In the genomic region with DNA sequence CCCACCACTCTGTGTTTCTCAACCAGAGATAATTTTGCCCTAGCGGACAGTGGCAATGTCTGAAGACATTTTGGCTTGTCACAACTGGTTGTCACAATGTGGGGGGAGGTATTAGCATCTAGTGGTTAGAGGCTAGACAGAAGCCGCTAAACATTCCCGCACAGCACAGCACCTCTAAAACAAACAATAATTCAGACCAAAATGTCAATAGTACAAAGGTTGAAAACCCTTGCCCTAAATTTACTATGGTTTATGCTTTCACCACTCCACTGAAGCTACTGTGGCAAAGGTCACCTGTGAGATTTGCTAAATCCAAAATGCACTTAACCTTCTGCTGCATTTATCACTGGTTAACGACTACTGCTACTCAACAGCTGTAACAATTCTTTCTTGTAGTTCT, we compare ENCODE assay signal across 1 cellular context.
TF ChIP-seq lines count a peak whose summit lies in the region.

No MANE protein-coding gene starts in this region.

TF ChIP-seq in HepG2, 621 proteins besides CTCF, POLR2A, EP300 and RAD21 (continued from another document and continues in another):
- no peak for TF ChIP-seq ZUFSP (CRISPR knock-in tag; IDR thresholded peaks at IDR 0.05; ENCODE audit: borderline replicate concordance)
- TF ChIP-seq, protein P1, sequence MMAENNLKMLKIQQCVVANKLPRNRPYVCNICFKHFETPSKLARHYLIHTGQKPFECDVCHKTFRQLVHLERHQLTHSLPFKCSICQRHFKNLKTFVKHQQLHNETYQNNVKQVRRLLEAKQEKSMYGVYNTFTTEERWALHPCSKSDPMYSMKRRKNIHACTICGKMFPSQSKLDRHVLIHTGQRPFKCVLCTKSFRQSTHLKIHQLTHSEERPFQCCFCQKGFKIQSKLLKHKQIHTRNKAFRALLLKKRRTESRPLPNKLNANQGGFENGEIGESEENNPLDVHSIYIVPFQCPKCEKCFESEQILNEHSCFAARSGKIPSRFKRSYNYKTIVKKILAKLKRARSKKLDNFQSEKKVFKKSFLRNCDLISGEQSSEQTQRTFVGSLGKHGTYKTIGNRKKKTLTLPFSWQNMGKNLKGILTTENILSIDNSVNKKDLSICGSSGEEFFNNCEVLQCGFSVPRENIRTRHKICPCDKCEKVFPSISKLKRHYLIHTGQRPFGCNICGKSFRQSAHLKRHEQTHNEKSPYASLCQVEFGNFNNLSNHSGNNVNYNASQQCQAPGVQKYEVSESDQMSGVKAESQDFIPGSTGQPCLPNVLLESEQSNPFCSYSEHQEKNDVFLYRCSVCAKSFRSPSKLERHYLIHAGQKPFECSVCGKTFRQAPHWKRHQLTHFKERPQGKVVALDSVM (CRISPR knock-in tag; IDR thresholded peaks at IDR 0.05) = no peak
- peak; percentile 47; the same call in 1 of the 2 replicates for TF ChIP-seq FOXK2 (IDR thresholded peaks at IDR 0.05)
- no peak for TF ChIP-seq ZFP36 (IDR thresholded peaks at IDR 0.05; ENCODE audit: borderline replicate concordance, low read depth, low read length, partially characterized antibody)
- TF ChIP-seq ZNF670 (CRISPR knock-in tag; IDR thresholded peaks at IDR 0.05; ENCODE audit: borderline replicate concordance) = no peak
- TF ChIP-seq SAFB2 (CRISPR knock-in tag; IDR thresholded peaks at IDR 0.05; ENCODE audit: borderline replicate concordance, low read depth) = no peak; the same call in 1 of the 2 replicates
- TF ChIP-seq ZNF619 (CRISPR knock-in tag; IDR thresholded peaks at IDR 0.05) = no peak
- TF ChIP-seq NCOA2 (CRISPR knock-in tag; IDR thresholded peaks at IDR 0.05) = peak; percentile 76
- TF ChIP-seq RFXAP (CRISPR knock-in tag; IDR thresholded peaks at IDR 0.05; ENCODE audit: borderline replicate concordance) = no peak
- no peak for TF ChIP-seq ZNF430 (CRISPR knock-in tag; IDR thresholded peaks at IDR 0.05)
- no peak for TF ChIP-seq RFX5 (IDR thresholded peaks at IDR 0.05; ENCODE audit: low read depth, low read length)
- no peak for TF ChIP-seq THAP9 (CRISPR knock-in tag; IDR thresholded peaks at IDR 0.05; ENCODE audit: borderline replicate concordance)
- TF ChIP-seq ZNF83 (CRISPR knock-in tag; IDR thresholded peaks at IDR 0.05; ENCODE audit: borderline replicate concordance) = no peak
- no peak for TF ChIP-seq MAFF (IDR thresholded peaks at IDR 0.05; ENCODE audit: low read depth, low read length)
- peak; percentile 57; the same call in 1 of the 2 replicates for TF ChIP-seq ZNF12 (CRISPR knock-in tag; IDR thresholded peaks at IDR 0.05)
- TF ChIP-seq FOXK1 (CRISPR knock-in tag; IDR thresholded peaks at IDR 0.05; ENCODE audit: borderline replicate concordance, low read depth) = peak; percentile 68; the same call in 1 of the 2 replicates
- TF ChIP-seq, protein P2, sequence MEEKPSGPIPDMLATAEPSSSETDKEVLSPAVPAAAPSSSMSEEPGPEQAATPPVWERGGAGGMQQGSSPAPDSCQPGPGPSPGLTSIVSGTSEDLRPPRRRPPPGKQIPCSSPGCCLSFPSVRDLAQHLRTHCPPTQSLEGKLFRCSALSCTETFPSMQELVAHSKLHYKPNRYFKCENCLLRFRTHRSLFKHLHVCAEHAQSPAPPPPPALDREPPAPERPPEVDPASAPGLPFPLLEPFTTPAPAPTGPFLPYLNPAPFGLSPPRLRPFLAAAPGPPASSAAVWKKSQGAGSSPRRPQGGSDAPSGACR (CRISPR knock-in tag; IDR thresholded peaks at IDR 0.05) = no peak
- peak; percentile 80 for TF ChIP-seq ZNF609 (CRISPR knock-in tag; IDR thresholded peaks at IDR 0.05; ENCODE audit: borderline replicate concordance)
- TF ChIP-seq ZNF326 (CRISPR knock-in tag; IDR thresholded peaks at IDR 0.05; ENCODE audit: borderline replicate concordance) = no peak
- TF ChIP-seq CEBPB (IDR thresholded peaks at IDR 0.05; ENCODE audit: borderline replicate concordance, low read depth, low read length) = 0 out of 2 replicates have a peak, but pooled peaks have one; percentile 10
- no peak for TF ChIP-seq ZBTB3 (CRISPR knock-in tag; IDR thresholded peaks at IDR 0.05; ENCODE audit: borderline replicate concordance, low read depth)
- no peak; the same call in 1 of the 2 replicates for TF ChIP-seq ESRRA (CRISPR knock-in tag; IDR thresholded peaks at IDR 0.05; ENCODE audit: low read depth)
- TF ChIP-seq MAFK (conservative IDR thresholded peaks at IDR 0.05 in 1 of 2, IDR thresholded peaks at IDR 0.05 in 1 of 2; ENCODE audit: low read length in 2 of 2) = no peak
- no peak for TF ChIP-seq ZNF468 (CRISPR knock-in tag; IDR thresholded peaks at IDR 0.05)
- TF ChIP-seq CBX2 (IDR thresholded peaks at IDR 0.05; ENCODE audit: low read depth, low read length) = no peak
- no peak for TF ChIP-seq CBX2 (CRISPR knock-in tag; IDR thresholded peaks at IDR 0.05; ENCODE audit: low read depth)
- TF ChIP-seq ZNF724P (CRISPR knock-in tag; IDR thresholded peaks at IDR 0.05; ENCODE audit: borderline replicate concordance) = no peak
- TF ChIP-seq FOXO4 (CRISPR knock-in tag; conservative IDR thresholded peaks at IDR 0.05) = no peak
- TF ChIP-seq FOXP1 (IDR thresholded peaks at IDR 0.05) = peak; percentile 40; the same call in 1 of the 2 replicates
- TF ChIP-seq FOXP1 (CRISPR knock-in tag; IDR thresholded peaks at IDR 0.05) = peak; percentile 59
- no peak for TF ChIP-seq ZNF230 (CRISPR knock-in tag; IDR thresholded peaks at IDR 0.05)
- no peak for TF ChIP-seq NCOA5 (CRISPR knock-in tag; IDR thresholded peaks at IDR 0.05)
- 0 out of 2 replicates have a peak, but pooled peaks have one; percentile 60 for TF ChIP-seq ZNF547 (CRISPR knock-in tag; IDR thresholded peaks at IDR 0.05)
- TF ChIP-seq HMG20A (CRISPR knock-in tag; IDR thresholded peaks at IDR 0.05; ENCODE audit: borderline replicate concordance) = peak; percentile 60; the same call in 1 of the 2 replicates
- no peak for TF ChIP-seq ZNF788 (CRISPR knock-in tag; IDR thresholded peaks at IDR 0.05; ENCODE audit: borderline replicate concordance)
- TF ChIP-seq ISL2 (CRISPR knock-in tag; IDR thresholded peaks at IDR 0.05) = 0 out of 2 replicates have a peak, but pooled peaks have one; percentile 51
- TF ChIP-seq, protein P3, sequence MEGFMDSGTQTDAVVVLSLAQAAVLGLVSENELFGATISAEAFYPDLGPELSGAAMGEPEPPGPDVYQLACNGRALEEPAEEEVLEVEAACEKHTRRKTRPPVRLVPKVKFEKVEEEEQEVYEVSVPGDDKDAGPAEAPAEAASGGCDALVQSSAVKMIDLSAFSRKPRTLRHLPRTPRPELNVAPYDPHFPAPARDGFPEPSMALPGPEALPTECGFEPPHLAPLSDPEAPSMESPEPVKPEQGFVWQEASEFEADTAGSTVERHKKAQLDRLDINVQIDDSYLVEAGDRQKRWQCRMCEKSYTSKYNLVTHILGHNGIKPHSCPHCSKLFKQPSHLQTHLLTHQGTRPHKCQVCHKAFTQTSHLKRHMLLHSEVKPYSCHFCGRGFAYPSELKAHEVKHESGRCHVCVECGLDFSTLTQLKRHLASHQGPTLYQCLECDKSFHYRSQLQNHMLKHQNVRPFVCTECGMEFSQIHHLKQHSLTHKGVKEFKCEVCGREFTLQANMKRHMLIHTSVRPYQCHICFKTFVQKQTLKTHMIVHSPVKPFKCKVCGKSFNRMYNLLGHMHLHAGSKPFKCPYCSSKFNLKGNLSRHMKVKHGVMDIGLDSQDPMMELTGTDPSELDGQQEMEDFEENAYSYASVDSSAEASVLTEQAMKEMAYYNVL (CRISPR knock-in tag; IDR thresholded peaks at IDR 0.05; ENCODE audit: borderline replicate concordance) = no peak
- no peak for TF ChIP-seq TAF15 (IDR thresholded peaks at IDR 0.05; ENCODE audit: low read depth, low read length, poor library complexity, severe bottlenecking)
- peak; percentile 56 to 72; a peak in 3 of 4 replicates for TF ChIP-seq NR2F1 (CRISPR knock-in tag; IDR thresholded peaks at IDR 0.05)
- TF ChIP-seq YEATS4 (CRISPR knock-in tag; IDR thresholded peaks at IDR 0.05; ENCODE audit: borderline replicate concordance) = no peak
- TF ChIP-seq, protein P4, sequence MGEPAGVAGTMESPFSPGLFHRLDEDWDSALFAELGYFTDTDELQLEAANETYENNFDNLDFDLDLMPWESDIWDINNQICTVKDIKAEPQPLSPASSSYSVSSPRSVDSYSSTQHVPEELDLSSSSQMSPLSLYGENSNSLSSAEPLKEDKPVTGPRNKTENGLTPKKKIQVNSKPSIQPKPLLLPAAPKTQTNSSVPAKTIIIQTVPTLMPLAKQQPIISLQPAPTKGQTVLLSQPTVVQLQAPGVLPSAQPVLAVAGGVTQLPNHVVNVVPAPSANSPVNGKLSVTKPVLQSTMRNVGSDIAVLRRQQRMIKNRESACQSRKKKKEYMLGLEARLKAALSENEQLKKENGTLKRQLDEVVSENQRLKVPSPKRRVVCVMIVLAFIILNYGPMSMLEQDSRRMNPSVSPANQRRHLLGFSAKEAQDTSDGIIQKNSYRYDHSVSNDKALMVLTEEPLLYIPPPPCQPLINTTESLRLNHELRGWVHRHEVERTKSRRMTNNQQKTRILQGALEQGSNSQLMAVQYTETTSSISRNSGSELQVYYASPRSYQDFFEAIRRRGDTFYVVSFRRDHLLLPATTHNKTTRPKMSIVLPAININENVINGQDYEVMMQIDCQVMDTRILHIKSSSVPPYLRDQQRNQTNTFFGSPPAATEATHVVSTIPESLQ (CRISPR knock-in tag; conservative IDR thresholded peaks at IDR 0.05) = no peak
- TF ChIP-seq JUND (CRISPR knock-in tag; IDR thresholded peaks at IDR 0.05) = no peak
- no peak; the same call in 1 of the 2 replicates for TF ChIP-seq GATAD1 (CRISPR knock-in tag; IDR thresholded peaks at IDR 0.05)
- peak; percentile 37; the same call in 1 of the 2 replicates for TF ChIP-seq HHEX (CRISPR knock-in tag; IDR thresholded peaks at IDR 0.05)
